Comparison of ENCODE assay signal across 1 cellular context in genomic region chr19:39335168-39335567, GRCh38.
TF ChIP-seq lines count a peak whose summit lies in the region.

No MANE protein-coding gene starts in this region.

TF ChIP-seq in K562, 482 proteins besides CTCF, POLR2A, EP300 and RAD21 (continued from another document):
- TF ChIP-seq ZNF445 (CRISPR knock-in tag; IDR thresholded peaks at IDR 0.05; ENCODE audit: low read depth), result no peak
- no peak for TF ChIP-seq KDM2B (CRISPR knock-in tag; IDR thresholded peaks at IDR 0.05)
- no peak for TF ChIP-seq ZNF586 (CRISPR knock-in tag; conservative IDR thresholded peaks at IDR 0.05)
